Comparison of ENCODE assay signal across 1 cellular context in genomic region chr2:17620280-17620679, GRCh38.
TF ChIP-seq lines count a peak whose summit lies in the region.

No MANE protein-coding gene starts in this region.

TF ChIP-seq in SK-N-SH, 30 proteins besides CTCF, POLR2A, EP300 and RAD21 (continued from another document):
- TF ChIP-seq REST (IDR thresholded peaks at IDR 0.05; ENCODE audit: low read depth, low read length), result no peak
- TF ChIP-seq, protein P1, sequence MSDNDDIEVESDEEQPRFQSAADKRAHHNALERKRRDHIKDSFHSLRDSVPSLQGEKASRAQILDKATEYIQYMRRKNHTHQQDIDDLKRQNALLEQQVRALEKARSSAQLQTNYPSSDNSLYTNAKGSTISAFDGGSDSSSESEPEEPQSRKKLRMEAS (IDR thresholded peaks at IDR 0.05; ENCODE audit: low read depth), result no peak
